Comparison of ENCODE assay signal across 8 cellular contexts in genomic region chr17:42609182-42609813, GRCh38. TPM values are rescaled to one million over a fixed set of nuclear protein-coding genes. Genes with fewer than 3 reads are reported as not detected.
DNase-seq lines count a peak whose midpoint lies in the region; FAIRE-seq and TF ChIP-seq lines count a peak whose summit lies in the region.

A gene with protein sequence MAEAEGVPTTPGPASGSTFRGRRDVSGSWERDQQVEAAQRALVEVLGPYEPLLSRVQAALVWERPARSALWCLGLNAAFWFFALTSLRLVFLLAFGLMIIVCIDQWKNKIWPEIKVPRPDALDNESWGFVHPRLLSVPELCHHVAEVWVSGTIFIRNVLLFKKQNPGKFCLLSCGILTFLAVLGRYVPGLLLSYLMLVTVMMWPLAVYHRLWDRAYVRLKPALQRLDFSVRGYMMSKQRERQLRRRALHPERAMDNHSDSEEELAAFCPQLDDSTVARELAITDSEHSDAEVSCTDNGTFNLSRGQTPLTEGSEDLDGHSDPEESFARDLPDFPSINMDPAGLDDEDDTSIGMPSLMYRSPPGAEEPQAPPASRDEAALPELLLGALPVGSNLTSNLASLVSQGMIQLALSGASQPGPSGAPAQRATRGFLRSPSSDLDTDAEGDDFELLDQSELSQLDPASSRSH (minus strand): TSS chr17:42609374. CDS start chr17:42609324, 50 bp downstream.
Gene TUBG1 (plus strand): TSS chr17:42609683. CDS start chr17:42609738, 55 bp downstream.

- no peaks in the 10 kb centered on the region for H3K27me3 Mint-ChIP-seq in nephron (ENCODE audit: low read depth)
- no peaks in the 10 kb centered on the region for H3K27me3 Mint-ChIP-seq in stimulated activated naive CD8-positive, alpha-beta T cell treated with anti-CD3 and anti-CD28 coated beads, Interleukin-15, Interleukin-2, amounts not matched to agents 100 ng/mL and 50 ng/mL, for 24 hours

- H3K79me2 ChIP-seq in MM.1S (ENCODE audit: low read length), result peaks cover 88% of the 10 kb centered on the region

- H3K36me3 Mint-ChIP-seq in nephron (ENCODE audit: low read depth), result peaks cover 25% of the 10 kb centered on the region
- peaks cover 33% of the 10 kb centered on the region for H3K36me3 Mint-ChIP-seq in stimulated activated naive CD8-positive, alpha-beta T cell treated with anti-CD3 and anti-CD28 coated beads, Interleukin-15, Interleukin-2, amounts not matched to agents 100 ng/mL and 50 ng/mL, for 24 hours (ENCODE audit: low read depth)

- no peaks in the 10 kb centered on the region for H3K9me3 Mint-ChIP-seq in nephron
- H3K9me3 Mint-ChIP-seq in stimulated activated naive CD8-positive, alpha-beta T cell treated with anti-CD3 and anti-CD28 coated beads, Interleukin-15, Interleukin-2, amounts not matched to agents 100 ng/mL and 50 ng/mL, for 24 hours, result no peaks in the 10 kb centered on the region

- H3K9me3 ChIP-seq in HAP-1 (no peaks in the 10 kb centered on the region), MM.1S (replicated peaks; ENCODE audit: insufficient read depth, low read length) (no peaks in the 10 kb centered on the region)

- H2AFZ ChIP-seq in MM.1S (ENCODE audit: low read length), result peak within 1 kb of the TSS; percentile 83

- H3K9me2 ChIP-seq in MM.1S (replicated peaks; ENCODE audit: insufficient read depth, low read length), result no peaks in the 10 kb centered on the region

- H3K27ac ChIP-seq in MM.1S (ENCODE audit: low read length), result peak within 1 kb of the TSS; percentile 79

- peak within 1 kb of the TSS; percentile 95 for H3K9ac ChIP-seq in MM.1S (ENCODE audit: low read length)

- peak within 1 kb of the TSS; percentile 97 for H3K4me3 ChIP-seq in HAP-1
- H3K4me3 ChIP-seq in MM.1S (ENCODE audit: low read length), result peak within 1 kb of the TSS; percentile 96
- H3K4me3 ChIP-seq in fibroblast of the aortic adventitia (ENCODE audit: low read depth, low read length), result peak within 1 kb of the TSS; percentile 98

- peaks cover 19% of the 10 kb centered on the region for H3K4me1 Mint-ChIP-seq in nephron
- H3K4me1 Mint-ChIP-seq in stimulated activated naive CD8-positive, alpha-beta T cell treated with anti-CD3 and anti-CD28 coated beads, Interleukin-15, Interleukin-2, amounts not matched to agents 100 ng/mL and 50 ng/mL, for 24 hours (ENCODE audit: low read depth), result peaks cover 47% of the 10 kb centered on the region

- FAIRE-seq in G401.6 (lab: Jason Lieb, UNC), result peak; percentile 96

- H3K4me1 ChIP-seq in HAP-1 (peaks cover 15% of the 10 kb centered on the region), MM.1S (ENCODE audit: low read length) (peaks cover 7% of the 10 kb centered on the region; the same call in 1 of the 2 replicates)

- DNase-seq in HAP-1 (ENCODE audit: low spot score in 2 of 2) (peak; percentile 97 to 99), MM.1S (peak; percentile 99), SIG-M5 (lab: John Stamatoyannopoulos, UW) (peak; percentile 99), activated gamma-delta T cell (lab: John Stamatoyannopoulos, UW) (peak; percentile 100), fibroblast of the aortic adventitia (ENCODE audit: low read depth) (peak; percentile 99)

- H3F3A ChIP-seq in MM.1S (ENCODE audit: insufficient read depth, low read length), result peaks cover 7% of the 10 kb centered on the region; the same call in 1 of the 2 replicates

- H3K27ac Mint-ChIP-seq in nephron, result peak within 1 kb of the TSS; percentile 74 to 99 (median 88)
- H3K27ac Mint-ChIP-seq in stimulated activated naive CD8-positive, alpha-beta T cell treated with anti-CD3 and anti-CD28 coated beads, Interleukin-15, Interleukin-2, amounts not matched to agents 100 ng/mL and 50 ng/mL, for 24 hours, result peak within 1 kb of the TSS; percentile 95

- peaks cover 29% of the 10 kb centered on the region for H3K36me3 ChIP-seq in HAP-1 (replicated peaks)
- no peaks in the 10 kb centered on the region for H3K36me3 ChIP-seq in MM.1S (replicated peaks; ENCODE audit: insufficient read depth, low read length)

- in situ Hi-C loops in HAP-1 (cut with MboI; ENCODE audit: low sequenced_read_pairs), result no loop called here

- H3K4me2 ChIP-seq in MM.1S (ENCODE audit: low read depth, low read length), result peak within 1 kb of the TSS; percentile 93

- H3K27me3 ChIP-seq in HAP-1 (ENCODE audit: low read depth) (no peaks in the 10 kb centered on the region), MM.1S (replicated peaks; ENCODE audit: insufficient read depth, low read length) (no peaks in the 10 kb centered on the region)

- no peaks in the 10 kb centered on the region for H4K20me1 ChIP-seq in MM.1S (ENCODE audit: insufficient read depth, low read length)

- H3K4me3 Mint-ChIP-seq in nephron, result peak within 1 kb of the TSS; percentile 99 to 100 (median 100)
- peak within 1 kb of the TSS; percentile 98 for H3K4me3 Mint-ChIP-seq in stimulated activated naive CD8-positive, alpha-beta T cell treated with anti-CD3 and anti-CD28 coated beads, Interleukin-15, Interleukin-2, amounts not matched to agents 100 ng/mL and 50 ng/mL, for 24 hours

- peak; percentile 43; the same call in 1 of the 2 replicates for TF ChIP-seq CTCF in MM.1S (IDR thresholded peaks at IDR 0.05; ENCODE audit: low read length)
- peak; percentile 65 for TF ChIP-seq CTCF in fibroblast of the aortic adventitia (IDR thresholded peaks at IDR 0.05; ENCODE audit: insufficient read depth, low read length)
- TF ChIP-seq CTCF in nephron (IDR thresholded peaks at IDR 0.05; ENCODE audit: unreplicated experiment in 3 of 3), result peak; percentile 17 to 49 (median 28)

RNA-seq across cellular contexts. Expression of the first gene that starts in this region (rescaled TPM):
- total RNA-seq in fibroblast of the aortic adventitia (ENCODE audit: low replicate concordance), result 41.1 and 52.6 TPM in 2 replicates

RNA-seq across cellular contexts. Expression of gene TUBG1, which starts in this region (rescaled TPM):
- total RNA-seq in fibroblast of the aortic adventitia (ENCODE audit: low replicate concordance), result 15.3 and 50.6 TPM in 2 replicates

Comparison
In these comparisons a context has a peak if more than half of its experiments do, and no peak if none do; other contexts are left out.
1. Peak in every context shown above with its lines: DNase-seq, H3K4me3 ChIP-seq and H3K27ac ChIP-seq.